31 cellular contexts compared by ENCODE assay signal in genomic region chrX:148541461-148541983, GRCh38. TPM values are rescaled to one million over a fixed set of nuclear protein-coding genes. Genes with fewer than 3 reads are reported as not detected.
DNase-seq lines count a peak whose midpoint lies in the region; ATAC-seq lines count a peak whose summit lies in the region.
"Had no signal": no experiment of that assay in that cellular context is flagged by ENCODE, and none has a peak within 500 bp of the region (broad histone marks: within the 10 kb centered on the region; RNA-seq: fewer than 3 reads in every experiment).

No MANE protein-coding gene starts in this region.

- no peaks in the 10 kb centered on the region for H3K27me3 ChIP-seq in naive thymus-derived CD4-positive, alpha-beta T cell (ENCODE audit: control insufficient read depth in 2 of 2, insufficient read depth in 2 of 2, low read length in 2 of 2)
- H3K27me3 ChIP-seq: gastrocnemius medialis, transverse colon had no signal

- H3K4me1 ChIP-seq in naive thymus-derived CD4-positive, alpha-beta T cell (ENCODE audit: control insufficient read depth in 2 of 2, insufficient read depth in 2 of 2, low read length in 2 of 2) = no peaks in the 10 kb centered on the region
- H3K4me1 ChIP-seq: gastrocnemius medialis, parathyroid adenoma, transverse colon had no signal

- peak; percentile 72 for ATAC-seq in GM19395 (IDR thresholded peaks at IDR 0.05; ENCODE audit: unreplicated experiment)
- ATAC-seq in HG02840 (IDR thresholded peaks at IDR 0.05; ENCODE audit: low FRiP score, unreplicated experiment) = peak; percentile 60
- ATAC-seq in HG03460 (IDR thresholded peaks at IDR 0.05; ENCODE audit: unreplicated experiment) = peak; percentile 85
- no peak for ATAC-seq in naive thymus-derived CD4-positive, alpha-beta T cell
- ATAC-seq: activated T-cell treated with anti-CD3 and anti-CD28 coated beads, Interleukin-2, amount 50 U/mL, for 4 hours; esophagus mucosa; gastrocnemius medialis; naive thymus-derived CD8-positive, alpha-beta T cell; SK-N-SH treated with all-trans-retinoic acid at 6 μM for 48 hours had no signal

- H3K27me3 Mint-ChIP-seq in naive thymus-derived CD4-positive, alpha-beta T cell = no peaks in the 10 kb centered on the region
- H3K27me3 Mint-ChIP-seq: activated B cell treated with CpG ODN at 0.5 μM for 24 hours; activated CD4-positive, alpha-beta memory T cell treated with anti-CD3 and anti-CD28 coated beads, Interleukin-2, amount 10 ng/mL, durations not matched to agents 7 days and 5 days; naive thymus-derived CD8-positive, alpha-beta T cell; stimulated activated naive CD8-positive, alpha-beta T cell treated with anti-CD3 and anti-CD28 coated beads, Interleukin-15, Interleukin-2, amounts not matched to agents 100 ng/mL and 50 ng/mL, for 24 hours had no signal

- CTCF ChIA-PET in naive thymus-derived CD4-positive, alpha-beta T cell (lab: Charles Lee) = interaction anchor here (0.7 kb wide), 1 partner anchor 108 kb away, joined by 3 read pairs; no protein-coding TSS in a partner anchor

- no peak overlapping the region for H3K27ac ChIP-seq in naive thymus-derived CD4-positive, alpha-beta T cell (ENCODE audit: low read depth, low read length)
- H3K27ac ChIP-seq: gastrocnemius medialis, parathyroid adenoma, transverse colon had no signal

- no peak overlapping the region for H3K4me3 Mint-ChIP-seq in naive thymus-derived CD4-positive, alpha-beta T cell
- H3K4me3 Mint-ChIP-seq: activated B cell treated with CpG ODN at 0.5 μM for 24 hours; activated CD4-positive, alpha-beta memory T cell treated with anti-CD3 and anti-CD28 coated beads, Interleukin-2, amount 10 ng/mL, durations not matched to agents 7 days and 5 days; activated T-cell treated with anti-CD3 and anti-CD28 coated beads, Interleukin-2, amount 50 U/mL, for 4 hours; naive thymus-derived CD8-positive, alpha-beta T cell; stimulated activated naive CD8-positive, alpha-beta T cell treated with anti-CD3 and anti-CD28 coated beads, Interleukin-15, Interleukin-2, amounts not matched to agents 100 ng/mL and 50 ng/mL, for 24 hours had no signal

- H3K4me1 Mint-ChIP-seq in naive thymus-derived CD4-positive, alpha-beta T cell = peaks cover 0 to 5% (median 0%) of the 10 kb centered on the region in 7 donors
- H3K4me1 Mint-ChIP-seq: activated CD4-positive, alpha-beta memory T cell treated with anti-CD3 and anti-CD28 coated beads, Interleukin-2, amount 10 ng/mL, durations not matched to agents 7 days and 5 days had no signal

- H3K36me3 Mint-ChIP-seq in naive thymus-derived CD4-positive, alpha-beta T cell = no peaks in the 10 kb centered on the region
- H3K36me3 Mint-ChIP-seq: naive thymus-derived CD8-positive, alpha-beta T cell had no signal

- no peaks in the 10 kb centered on the region for H3K9me3 ChIP-seq in naive thymus-derived CD4-positive, alpha-beta T cell (ENCODE audit: control insufficient read depth in 2 of 3, low read length in 3 of 3)
- H3K9me3 ChIP-seq: Caco-2, gastrocnemius medialis, transverse colon had no signal

- no peaks in the 10 kb centered on the region for H3K9me3 Mint-ChIP-seq in naive thymus-derived CD4-positive, alpha-beta T cell
- H3K9me3 Mint-ChIP-seq: activated B cell treated with CpG ODN at 0.5 μM for 24 hours; activated CD4-positive, alpha-beta memory T cell treated with anti-CD3 and anti-CD28 coated beads, Interleukin-2, amount 10 ng/mL, durations not matched to agents 7 days and 5 days; activated T-cell treated with anti-CD3 and anti-CD28 coated beads, Interleukin-2, amount 50 U/mL, for 4 hours; naive thymus-derived CD8-positive, alpha-beta T cell; stimulated activated naive CD8-positive, alpha-beta T cell treated with anti-CD3 and anti-CD28 coated beads, Interleukin-15, Interleukin-2, amounts not matched to agents 100 ng/mL and 50 ng/mL, for 24 hours had no signal

- POLR2A ChIA-PET in naive thymus-derived CD4-positive, alpha-beta T cell (lab: Charles Lee) = no interaction called here

- no peak overlapping the region for H3K4me3 ChIP-seq in naive thymus-derived CD4-positive, alpha-beta T cell (ENCODE audit: low read length)
- H3K4me3 ChIP-seq: gastrocnemius medialis, transverse colon had no signal

- H3K36me3 ChIP-seq in naive thymus-derived CD4-positive, alpha-beta T cell (ENCODE audit: control insufficient read depth in 2 of 3, insufficient read depth in 3 of 3, low read length in 3 of 3) = no peaks in the 10 kb centered on the region
- H3K36me3 ChIP-seq: gastrocnemius medialis, transverse colon had no signal

- intact Hi-C loops in naive thymus-derived CD4-positive, alpha-beta T cell (cut with micrococcal nuclease) = no loop called here

- DNase-seq in NCI-H82 treated with DMSO at 0.1 percent for 48 hours (lab: John Stamatoyannopoulos, UW; ENCODE audit: unreplicated experiment) (no peak), kidney glomerular epithelial cell (lab: John Stamatoyannopoulos, UW) (no peak), NCI-H146 treated with DMSO at 0.1 percent for 48 hours (lab: John Stamatoyannopoulos, UW; ENCODE audit: unreplicated experiment) (no peak)
- no peak for DNase-seq in naive thymus-derived CD4-positive, alpha-beta T cell
- DNase-seq: activated B cell treated with CpG ODN at 0.5 μM for 24 hours; activated CD4-positive, alpha-beta memory T cell treated with anti-CD3 and anti-CD28 coated beads, Interleukin-2, amount 10 ng/mL, durations not matched to agents 7 days and 5 days; activated naive CD4-positive, alpha-beta T cell treated with anti-CD3 and anti-CD28 coated beads, Interleukin-2, amount 50 U/mL, for 16 hours; activated T-cell treated with anti-CD3 and anti-CD28 coated beads, Interleukin-2, amount 50 U/mL, for 4 hours; aorta; Caco-2; cerebellar nuclear complex; EL; gastrocnemius medialis; GOT3; mesendoderm; MV-4-11; naive thymus-derived CD8-positive, alpha-beta T cell; NCI-H1930; NCI-H226; NK-92 treated with Interleukin-12 subunit alpha and Interleukin-12 subunit beta, amount 100 ng/mL, for 24 hours; RPMI8226; stimulated activated CD4-positive, alpha-beta T cell treated with anti-CD3 and anti-CD28 coated beads, Interleukin-2, amount 100 ng/mL, for 24 hours; T-helper 9 cell; transverse colon had no signal

- no peak overlapping the region for H3K27ac Mint-ChIP-seq in naive thymus-derived CD4-positive, alpha-beta T cell
- H3K27ac Mint-ChIP-seq: activated B cell treated with CpG ODN at 0.5 μM for 24 hours; activated CD4-positive, alpha-beta memory T cell treated with anti-CD3 and anti-CD28 coated beads, Interleukin-2, amount 10 ng/mL, durations not matched to agents 7 days and 5 days; naive thymus-derived CD8-positive, alpha-beta T cell; stimulated activated naive CD8-positive, alpha-beta T cell treated with anti-CD3 and anti-CD28 coated beads, Interleukin-15, Interleukin-2, amounts not matched to agents 100 ng/mL and 50 ng/mL, for 24 hours had no signal

RNA-seq across cellular contexts. Expression of gene AFF2, which starts 41.1 kb away (rescaled TPM):
- total RNA-seq in naive thymus-derived CD4-positive, alpha-beta T cell = 1 to 10 TPM; 2.7 to 6.0 (median 4.7) TPM
- 1 to 10 TPM in 1 of 2 donors, under 1 TPM in 1; 0.31 to 1.8 TPM for polyA plus RNA-seq in naive thymus-derived CD4-positive, alpha-beta T cell
